ENCODE assay signal across 14 cellular contexts in the genomic region with DNA sequence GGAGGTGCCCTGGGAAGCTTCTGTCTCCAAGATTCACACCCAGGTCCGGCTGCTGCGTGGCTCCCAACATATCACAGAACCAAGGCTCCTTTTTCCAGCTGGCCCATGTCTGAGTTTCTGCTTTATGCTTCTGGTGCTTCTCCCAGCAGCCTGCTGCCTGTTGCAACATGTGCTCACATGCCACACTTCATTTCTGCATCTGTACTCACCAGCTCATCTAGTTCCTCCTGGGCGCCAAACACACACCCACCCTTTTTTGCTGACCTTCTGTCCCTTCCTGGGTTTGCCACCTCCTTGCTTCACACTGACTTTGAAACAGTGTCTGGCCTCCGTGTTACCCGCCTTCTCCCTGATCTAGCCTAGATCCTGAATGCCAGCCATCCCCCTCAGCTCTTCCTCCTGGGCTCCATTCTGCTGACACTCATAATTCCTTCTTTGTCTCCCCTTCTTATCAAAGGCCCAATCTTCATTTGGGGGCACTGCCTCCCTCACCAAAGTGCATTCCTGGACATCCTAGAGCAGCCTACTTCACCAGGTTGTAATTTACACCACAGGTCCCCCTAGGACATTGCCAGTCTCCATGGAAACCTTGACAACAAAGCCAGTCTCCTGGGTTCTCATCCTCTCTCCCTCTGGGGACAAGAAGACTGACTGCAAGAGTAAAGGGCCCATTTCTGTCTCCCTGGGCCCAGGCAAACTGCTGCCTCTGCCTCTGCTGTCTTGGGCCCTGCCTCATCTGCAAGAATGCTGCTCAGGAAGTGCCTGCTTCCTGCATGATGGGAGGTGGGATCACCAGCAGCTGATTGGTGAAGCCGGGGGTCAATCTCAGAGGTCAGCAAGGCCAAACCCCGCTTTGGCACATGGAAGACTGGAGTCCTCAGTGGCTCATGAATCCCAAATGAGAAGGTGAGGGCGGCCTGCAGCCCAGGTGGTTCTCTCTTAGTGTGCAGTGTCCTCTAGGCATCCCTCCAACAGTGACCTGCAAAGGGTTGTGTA. TPM values are rescaled to one million over a fixed set of nuclear protein-coding genes. Genes with fewer than 3 reads are reported as not detected.
DNase-seq lines count a peak whose midpoint lies in the region; ATAC-seq and TF ChIP-seq lines count a peak whose summit lies in the region.
"Had no signal": no experiment of that assay in that cellular context is flagged by ENCODE, and none has a peak within 500 bp of the region (broad histone marks: within the 10 kb centered on the region; RNA-seq: fewer than 3 reads in every experiment).

No MANE protein-coding gene starts in this region.

- H3K36me3 Mint-ChIP-seq in type B pancreatic cell = no peaks in the 10 kb centered on the region

- no peak for TF ChIP-seq CTCF in type B pancreatic cell (conservative IDR thresholded peaks at IDR 0.05)

- peak; percentile 2 for DNase-seq in DMS79 treated with DMSO at 0.1 percent for 48 hours (lab: John Stamatoyannopoulos, UW)
- DNase-seq in DMS79 (lab: John Stamatoyannopoulos, UW) = no peak
- peak; percentile 54 for DNase-seq in adipocyte (ENCODE audit: low read depth)
- peak; percentile 64 for DNase-seq in islet precursor cell
- peak; percentile 51 for DNase-seq in type B pancreatic cell (ENCODE audit: extremely low spot score, unreplicated experiment)
- DNase-seq in OCI-M2 (lab: John Stamatoyannopoulos, UW; ENCODE audit: unreplicated experiment) = no peak
- no peak for DNase-seq in GM19238 (ENCODE audit: insufficient read length, low spot score)
- DNase-seq: Caco-2; effector CD4-positive, alpha-beta T cell; NCI-H446 treated with DMSO at 0.1 percent for 48 hours; Right ventricle myocardium superior had no signal

- peak overlapping the region; percentile 86 for H3K27ac Mint-ChIP-seq in type B pancreatic cell

- no peaks in the 10 kb centered on the region for H3K9me3 ChIP-seq in adipocyte (ENCODE audit: control insufficient read depth, low read length)
- H3K9me3 ChIP-seq: HAP-1 had no signal

- peaks cover 12% of the 10 kb centered on the region for H3K27me3 ChIP-seq in adipocyte (replicated peaks; ENCODE audit: control insufficient read depth, insufficient read depth, low read length)

- peak overlapping the region; percentile 16 for H3K4me3 Mint-ChIP-seq in type B pancreatic cell

- no peak overlapping the region for H3K4me3 ChIP-seq in adipocyte (ENCODE audit: low read length)
- H3K4me3 ChIP-seq: HAP-1 had no signal

- peaks cover 6% of the 10 kb centered on the region for H3K4me1 Mint-ChIP-seq in type B pancreatic cell (ENCODE audit: unreplicated experiment)

- no peak for ATAC-seq in HG03139 (IDR thresholded peaks at IDR 0.05; ENCODE audit: unreplicated experiment)

- no peaks in the 10 kb centered on the region for H3K9me3 Mint-ChIP-seq in type B pancreatic cell

- H3K4me1 ChIP-seq in adipocyte (ENCODE audit: control insufficient read depth, insufficient read depth, low read length) = peaks cover 9% of the 10 kb centered on the region
- H3K4me1 ChIP-seq: Caco-2, HAP-1 had no signal

- no peaks in the 10 kb centered on the region for H3K36me3 ChIP-seq in adipocyte (ENCODE audit: control insufficient read depth, insufficient read depth, low read length, severe bottlenecking)
- H3K36me3 ChIP-seq: HAP-1 had no signal

- H3K9ac ChIP-seq in adipocyte (ENCODE audit: low read length) = no peak overlapping the region

- H3K27me3 Mint-ChIP-seq in type B pancreatic cell = no peaks in the 10 kb centered on the region

RNA-seq across cellular contexts. Expression of gene PROM2, which starts 13.9 kb away (rescaled TPM):
- total RNA-seq in type B pancreatic cell (ENCODE audit: low replicate concordance) = 18.5 and 31.5 TPM in 2 replicates

RNA-seq across cellular contexts. Expression of gene KCNIP3, which starts 36.8 kb away (rescaled TPM):
- 5.1 and 5.3 TPM in 2 replicates for total RNA-seq in type B pancreatic cell (ENCODE audit: low replicate concordance)
- total RNA-seq: Caco-2, mononuclear cell had no signal

RNA-seq across cellular contexts. Expression of gene ZNF892, which starts 53.0 kb away (rescaled TPM):
- total RNA-seq in type B pancreatic cell (ENCODE audit: low replicate concordance) = 7.2 and 14.0 TPM in 2 replicates

Comparison
In these comparisons a context has a peak if more than half of its experiments do, and no peak if none do; other contexts are left out.
1. DNase-seq: peak in DMS79 treated with DMSO at 0.1 percent for 48 hours (single experiment), adipocyte (single experiment), islet precursor cell (single experiment) and type B pancreatic cell (single experiment); none in DMS79 (single experiment), OCI-M2 (single experiment) and GM19238 (single experiment).